21 cellular contexts compared by ENCODE assay signal in genomic region chr13:62250501-62251175, GRCh38.
DNase-seq lines count a peak whose midpoint lies in the region; ATAC-seq and TF ChIP-seq lines count a peak whose summit lies in the region.
"Had no signal": no experiment of that assay in that cellular context is flagged by ENCODE, and none has a peak within 500 bp of the region (broad histone marks: within the 10 kb centered on the region; RNA-seq: fewer than 3 reads in every experiment).

No MANE protein-coding gene starts in this region.

- ATAC-seq in GM19397 (IDR thresholded peaks at IDR 0.05; ENCODE audit: unreplicated experiment) = no peak
- no peak for ATAC-seq in HG03439 (IDR thresholded peaks at IDR 0.05; ENCODE audit: unreplicated experiment)
- ATAC-seq: left ventricle myocardium superior, right lobe of liver had no signal

- POLR2A ChIA-PET in HEK293 (lab: Yijun Ruan, JAX) = no interaction called here

- H3K9me3 ChIP-seq in HEK293 (ENCODE audit: control insufficient read depth, insufficient read depth, low read depth, low read length) (no peaks in the 10 kb centered on the region), mesodermal cell (ENCODE audit: control insufficient read depth, low read length) (no peaks in the 10 kb centered on the region)
- H3K9me3 ChIP-seq: right lobe of liver, SJSA1 had no signal

- H3K4me3 ChIP-seq in HEK293 (ENCODE audit: low read depth, low read length) = no peak overlapping the region
- no peak overlapping the region for H3K4me3 ChIP-seq in astrocyte of the spinal cord (ENCODE audit: low read depth, low read length)
- no peak overlapping the region for H3K4me3 ChIP-seq in mesodermal cell (ENCODE audit: extremely low read depth, insufficient read depth, low read length, poor library complexity, severe bottlenecking)
- H3K4me3 ChIP-seq: right lobe of liver, SJSA1 had no signal

- CTCF ChIA-PET in HEK293 (lab: Yijun Ruan, JAX) = no interaction called here

- H3K36me3 ChIP-seq in HEK293 (ENCODE audit: control insufficient read depth in 2 of 2, insufficient read depth in 1 of 2, low read length in 2 of 2) (no peaks in the 10 kb centered on the region), mesodermal cell (ENCODE audit: control insufficient read depth, insufficient read depth, low read length) (no peaks in the 10 kb centered on the region)
- H3K36me3 ChIP-seq: brain microvascular endothelial cell, right lobe of liver, SJSA1 had no signal

- no peak for TF ChIP-seq CTCF in HEK293 (tag by site-specific recombination; IDR thresholded peaks at IDR 0.05)
- TF ChIP-seq CTCF in astrocyte of the spinal cord (IDR thresholded peaks at IDR 0.05; ENCODE audit: low read depth, low read length) = no peak

- in situ Hi-C loops in astrocyte of the spinal cord (cut with HindIII; ENCODE audit: low sequenced_read_pairs) = no loop called here

- peak; percentile 74 for DNase-seq in NCI-H82 (lab: John Stamatoyannopoulos, UW)
- peak; percentile 6 for DNase-seq in astrocyte of the spinal cord (ENCODE audit: low read depth, low spot score)
- no peak for DNase-seq in NCI-H2227 treated with DMSO at 0.1 percent for 48 hours (lab: John Stamatoyannopoulos, UW)
- DNase-seq in erythroblast (lab: John Stamatoyannopoulos, UW) = no peak
- DNase-seq: activated CD4-positive, alpha-beta T cell treated with anti-CD3 and anti-CD28 coated beads for 4 hours; activated naive CD8-positive, alpha-beta T cell treated with anti-CD3 and anti-CD28 coated beads, Interleukin-2, amount 10 ng/mL, durations not matched to agents 7 days and 5 days; brain microvascular endothelial cell; CD4-positive, CD25-positive, alpha-beta regulatory T cell; KG1; left ventricle myocardium superior; NCI-H1092 treated with DMSO at 0.1 percent for 48 hours; NCI-H2081 treated with DMSO at 0.1 percent for 48 hours; occipital lobe; right lobe of liver; T-helper 9 cell had no signal

- H3K4me1 ChIP-seq in HEK293 (ENCODE audit: control insufficient read depth, insufficient read depth, low read length) (no peaks in the 10 kb centered on the region), mesodermal cell (ENCODE audit: control insufficient read depth, insufficient read depth, low read length, poor library complexity, severe bottlenecking) (peaks cover 7% of the 10 kb centered on the region)
- H3K4me1 ChIP-seq: right lobe of liver, SJSA1 had no signal

- TF ChIP-seq POLR2A in erythroblast (IDR thresholded peaks at IDR 0.05; ENCODE audit: low read length) = no peak

- H3K27ac ChIP-seq in HEK293 (ENCODE audit: extremely low read depth, low read depth, low read length) = no peak overlapping the region
- peak overlapping the region; percentile 67 for H3K27ac ChIP-seq in mesodermal cell (ENCODE audit: low read depth, low read length, severe bottlenecking)
- H3K27ac ChIP-seq: brain microvascular endothelial cell, epithelial cell of prostate, right lobe of liver, SJSA1 had no signal

- 85 to 95% methylated on average over 7 to 9 of the region's 10 CpGs for WGBS in mesodermal cell (ENCODE audit: insufficient coverage in 2 of 2), 2 experiments

TF ChIP-seq in HEK293, 187 proteins besides CTCF, POLR2A, EP300 and RAD21:
- TF ChIP-seq SETDB1 (IDR thresholded peaks at IDR 0.05; ENCODE audit: insufficient read length, low read length) (peak; percentile 89), TCF7L2 (IDR thresholded peaks at IDR 0.05; ENCODE audit: borderline replicate concordance, low read depth, low read length) (peak; percentile 45; the same call in 1 of the 2 replicates), ZNF23 (tag by site-specific recombination; IDR thresholded peaks at IDR 0.05; ENCODE audit: borderline replicate concordance) (no peak), TRIM28 (IDR thresholded peaks at IDR 0.05; ENCODE audit: borderline replicate concordance, low read length) (peak; percentile 99)

Comparison
In these comparisons a context has a peak if more than half of its experiments do, and no peak if none do; other contexts are left out.
1. DNase-seq: peak in NCI-H82 (single experiment) and astrocyte of the spinal cord (single experiment); none in NCI-H2227 treated with DMSO at 0.1 percent for 48 hours (single experiment) and erythroblast (0 of 2).